Comparison of ENCODE assay signal across 8 cellular contexts in the genomic region with DNA sequence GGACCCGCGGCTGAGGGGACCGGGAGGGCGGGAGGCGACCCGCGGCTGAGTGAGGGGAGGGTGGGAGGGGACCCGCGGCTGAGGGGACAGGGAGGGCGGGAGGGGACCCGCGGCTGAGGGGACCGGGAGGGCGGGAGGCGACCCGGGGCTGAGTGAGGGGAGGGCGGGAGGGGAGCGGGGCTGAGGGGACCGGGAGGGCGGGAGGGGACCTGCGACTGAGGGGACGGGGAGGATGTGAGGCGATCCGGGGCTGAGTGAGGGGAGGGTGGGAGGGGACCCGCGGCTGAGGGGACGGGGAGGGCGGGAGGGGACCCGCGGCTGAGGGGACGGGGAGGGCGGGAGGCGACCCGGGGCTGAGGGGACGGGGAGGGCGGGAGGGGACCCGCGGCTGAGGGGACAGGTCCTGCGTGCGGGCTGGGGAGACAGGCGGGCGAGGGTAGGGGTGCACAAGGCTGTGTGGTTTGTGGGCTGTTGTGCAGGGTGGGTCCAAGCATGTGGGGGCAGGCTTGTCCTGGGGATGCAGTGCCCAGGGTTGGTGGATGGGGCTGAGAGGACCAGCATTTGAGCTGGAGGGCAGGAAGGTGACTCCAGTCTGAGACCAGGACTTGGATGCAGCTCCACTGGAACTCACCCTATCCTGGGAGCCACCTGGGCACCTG. TPM values are rescaled to one million over a fixed set of nuclear protein-coding genes. Genes with fewer than 3 reads are reported as not detected.
DNase-seq lines count a peak whose midpoint lies in the region; ATAC-seq and TF ChIP-seq lines count a peak whose summit lies in the region.

No MANE protein-coding gene starts in this region.

- no peak overlapping the region for H3K4me2 ChIP-seq in PC-9

- H3K27me3 ChIP-seq in suprapubic skin, result no peaks in the 10 kb centered on the region
- H3K27me3 ChIP-seq in PC-9 (ENCODE audit: insufficient read depth, low read depth), result peaks cover 30% of the 10 kb centered on the region; the same call in 1 of the 2 replicates

- intact Hi-C loops in PC-9 (cut with micrococcal nuclease; ENCODE audit: unreplicated experiment), result loop anchor here (5.0 kb wide), 1 partner anchor 33 kb away; no protein-coding TSS in a partner anchor

- no TSS peak for BruUV-seq in PC-9 (replicated peaks; lab: Mats Ljungman, UMichigan)

- H3K27ac Mint-ChIP-seq in activated CD8-positive, alpha-beta memory T cell treated with anti-CD3 and anti-CD28 coated beads, Interleukin-2, amount 10 ng/mL, durations not matched to agents 7 days and 5 days, result no peak overlapping the region
- H3K27ac Mint-ChIP-seq in activated naive CD8-positive, alpha-beta T cell treated with anti-CD3 and anti-CD28 coated beads, Interleukin-2, amount 10 ng/mL, durations not matched to agents 7 days and 5 days, result no peak overlapping the region

- 18% methylated on average over 7 of the region's 42 CpGs for WGBS in suprapubic skin

- TF ChIP-seq CTCF in suprapubic skin (IDR thresholded peaks at IDR 0.05) (no peak), PC-9 (conservative IDR thresholded peaks at IDR 0.05) (no peak)

- H3K79me2 ChIP-seq in PC-9 (ENCODE audit: low read depth), result no peaks in the 10 kb centered on the region

- ATAC-seq in activated CD8-positive, alpha-beta memory T cell treated with anti-CD3 and anti-CD28 coated beads, Interleukin-2, amount 10 ng/mL, durations not matched to agents 7 days and 5 days, result no peak
- no peak for ATAC-seq in activated naive CD8-positive, alpha-beta T cell treated with anti-CD3 and anti-CD28 coated beads, Interleukin-2, amount 10 ng/mL, durations not matched to agents 7 days and 5 days (ENCODE audit: low read depth)
- ATAC-seq in HG03342 (IDR thresholded peaks at IDR 0.05; ENCODE audit: unreplicated experiment), result no peak

- H3K9me2 ChIP-seq in PC-9 (ENCODE audit: insufficient read depth), result no peaks in the 10 kb centered on the region

- H3K4me3 ChIP-seq in suprapubic skin, result peak overlapping the region; percentile 59
- H3K4me3 ChIP-seq in PC-9, result no peak overlapping the region

- POLR2A ChIA-PET in activated naive CD8-positive, alpha-beta T cell treated with anti-CD3 and anti-CD28 coated beads, Interleukin-2, amount 10 ng/mL, durations not matched to agents 7 days and 5 days (lab: Charles Lee), result no interaction called here
- POLR2A ChIA-PET in PC-9 (lab: Charles Lee; ENCODE audit: unreplicated experiment), result no interaction called here

- no peak overlapping the region for H3K27ac ChIP-seq in suprapubic skin
- H3K27ac ChIP-seq in PC-9, result no peak overlapping the region

- CTCF ChIA-PET in activated CD8-positive, alpha-beta memory T cell treated with anti-CD3 and anti-CD28 coated beads, Interleukin-2, amount 10 ng/mL, durations not matched to agents 7 days and 5 days (lab: Charles Lee), result interaction anchor here (0.8 to 2.9 kb wide), 10 partner anchors 9 to 112 kb away, joined by 3 to 13 read pairs (median 4); a partner anchor contains a TSS
- CTCF ChIA-PET in PC-9 (lab: Charles Lee), result interaction anchor here (0.9 kb wide), 1 partner anchor 35 kb away, joined by 3 read pairs; no protein-coding TSS in a partner anchor

- peaks cover 3% of the 10 kb centered on the region; the same call in 1 of the 2 replicates for H3F3A ChIP-seq in PC-9 (ENCODE audit: insufficient read depth, low read depth)

- TF ChIP-seq POLR2A in suprapubic skin (IDR thresholded peaks at IDR 0.05), result no peak

- no peaks in the 10 kb centered on the region for H3K36me3 Mint-ChIP-seq in activated CD8-positive, alpha-beta memory T cell treated with anti-CD3 and anti-CD28 coated beads, Interleukin-2, amount 10 ng/mL, durations not matched to agents 7 days and 5 days
- no peaks in the 10 kb centered on the region for H3K36me3 Mint-ChIP-seq in activated naive CD8-positive, alpha-beta T cell treated with anti-CD3 and anti-CD28 coated beads, Interleukin-2, amount 10 ng/mL, durations not matched to agents 7 days and 5 days

- DNase-seq in activated CD8-positive, alpha-beta memory T cell treated with anti-CD3 and anti-CD28 coated beads, Interleukin-2, amount 10 ng/mL, durations not matched to agents 7 days and 5 days, result no peak
- no peak for DNase-seq in activated CD8-positive, alpha-beta memory T cell treated with anti-CD3 and anti-CD28 coated beads, Interleukin-2, amount 50 U/mL, for 48 hours
- peak; percentile 31 for DNase-seq in activated naive CD8-positive, alpha-beta T cell treated with anti-CD3 and anti-CD28 coated beads, Interleukin-2, amount 10 ng/mL, durations not matched to agents 7 days and 5 days
- DNase-seq in iPS-NIHi11 (ENCODE audit: low spot score) (peak; percentile 57), suprapubic skin (ENCODE audit: low spot score in 2 of 2) (peak; percentile 70 to 71), HT-29 (ENCODE audit: low spot score) (no peak), PC-9 (no peak)

- H3K9me3 ChIP-seq in suprapubic skin (no peaks in the 10 kb centered on the region), PC-9 (ENCODE audit: insufficient read depth, low read depth) (no peaks in the 10 kb centered on the region)

- H3K4me1 Mint-ChIP-seq in activated CD8-positive, alpha-beta memory T cell treated with anti-CD3 and anti-CD28 coated beads, Interleukin-2, amount 10 ng/mL, durations not matched to agents 7 days and 5 days, result peaks cover 2% of the 10 kb centered on the region
- peaks cover 2% of the 10 kb centered on the region for H3K4me1 Mint-ChIP-seq in activated naive CD8-positive, alpha-beta T cell treated with anti-CD3 and anti-CD28 coated beads, Interleukin-2, amount 10 ng/mL, durations not matched to agents 7 days and 5 days

- H3K4me1 ChIP-seq in suprapubic skin (peaks cover 26% of the 10 kb centered on the region), PC-9 (replicated peaks; ENCODE audit: insufficient read depth) (no peaks in the 10 kb centered on the region)

- H3K36me3 ChIP-seq in suprapubic skin (peaks cover 9% of the 10 kb centered on the region), PC-9 (ENCODE audit: low read depth) (no peaks in the 10 kb centered on the region)

- TF ChIP-seq EP300 in suprapubic skin (IDR thresholded peaks at IDR 0.05), result no peak

- no peaks in the 10 kb centered on the region for H4K20me1 ChIP-seq in PC-9 (ENCODE audit: insufficient read depth)

- H2AFZ ChIP-seq in PC-9, result no peak overlapping the region

- peaks cover 38% of the 10 kb centered on the region for H3K27me3 Mint-ChIP-seq in activated CD8-positive, alpha-beta memory T cell treated with anti-CD3 and anti-CD28 coated beads, Interleukin-2, amount 10 ng/mL, durations not matched to agents 7 days and 5 days
- peaks cover 32% of the 10 kb centered on the region for H3K27me3 Mint-ChIP-seq in activated naive CD8-positive, alpha-beta T cell treated with anti-CD3 and anti-CD28 coated beads, Interleukin-2, amount 10 ng/mL, durations not matched to agents 7 days and 5 days

- H3K4me3 Mint-ChIP-seq in activated CD8-positive, alpha-beta memory T cell treated with anti-CD3 and anti-CD28 coated beads, Interleukin-2, amount 10 ng/mL, durations not matched to agents 7 days and 5 days, result peak overlapping the region; percentile 42
- peak overlapping the region; percentile 37 for H3K4me3 Mint-ChIP-seq in activated naive CD8-positive, alpha-beta T cell treated with anti-CD3 and anti-CD28 coated beads, Interleukin-2, amount 10 ng/mL, durations not matched to agents 7 days and 5 days

- H3K9me3 Mint-ChIP-seq in activated CD8-positive, alpha-beta memory T cell treated with anti-CD3 and anti-CD28 coated beads, Interleukin-2, amount 10 ng/mL, durations not matched to agents 7 days and 5 days (ENCODE audit: low read depth), result no peaks in the 10 kb centered on the region
- no peaks in the 10 kb centered on the region for H3K9me3 Mint-ChIP-seq in activated naive CD8-positive, alpha-beta T cell treated with anti-CD3 and anti-CD28 coated beads, Interleukin-2, amount 10 ng/mL, durations not matched to agents 7 days and 5 days

RNA-seq across cellular contexts. Expression of a gene that starts 9.2 kb away (rescaled TPM):
- total RNA-seq in activated CD8-positive, alpha-beta memory T cell treated with anti-CD3 and anti-CD28 coated beads, Interleukin-2, amount 10 ng/mL, durations not matched to agents 7 days and 5 days, result not detected
- total RNA-seq in activated naive CD8-positive, alpha-beta T cell treated with anti-CD3 and anti-CD28 coated beads, Interleukin-2, amount 10 ng/mL, durations not matched to agents 7 days and 5 days, result under 1 TPM in 1 of 2 experiments, not detected in 1; 0.06 TPM
- total RNA-seq in suprapubic skin, result under 1 TPM in 1 of 4 donors, not detected in 3; 0.16 TPM
- not detected in 2 replicates for total RNA-seq in HT-29 (2014; rRNA removed; shearing (Covaris generic))
- total RNA-seq in PC-9 (2021), result 0.05 TPM in 1 of 2 replicates, not detected in the other

RNA-seq across cellular contexts. Expression of a gene that starts 44.3 kb away (rescaled TPM):
- not detected for total RNA-seq in activated CD8-positive, alpha-beta memory T cell treated with anti-CD3 and anti-CD28 coated beads, Interleukin-2, amount 10 ng/mL, durations not matched to agents 7 days and 5 days
- under 1 TPM; 0.06 TPM for total RNA-seq in activated naive CD8-positive, alpha-beta T cell treated with anti-CD3 and anti-CD28 coated beads, Interleukin-2, amount 10 ng/mL, durations not matched to agents 7 days and 5 days
- 100 to 1,000 TPM; 829 to 975 (median 858) TPM for total RNA-seq in suprapubic skin
- 1.5 and 1.6 TPM in 2 replicates for total RNA-seq in HT-29 (2014; rRNA removed; shearing (Covaris generic))
- total RNA-seq in PC-9 (2021), result 30.8 and 38.9 TPM in 2 replicates

RNA-seq across cellular contexts. Expression of a gene that starts 51.7 kb away (rescaled TPM):
- under 1 TPM; 0.56 to 0.67 TPM for total RNA-seq in activated CD8-positive, alpha-beta memory T cell treated with anti-CD3 and anti-CD28 coated beads, Interleukin-2, amount 10 ng/mL, durations not matched to agents 7 days and 5 days
- 1 to 10 TPM; 1.2 TPM for total RNA-seq in activated naive CD8-positive, alpha-beta T cell treated with anti-CD3 and anti-CD28 coated beads, Interleukin-2, amount 10 ng/mL, durations not matched to agents 7 days and 5 days
- total RNA-seq in suprapubic skin, result 10 to 100 TPM in 2 of 4 donors, 1 to 10 TPM in 2; 6.3 to 10.9 (median 9.1) TPM
- 9.8 and 11.6 TPM in 2 replicates for total RNA-seq in HT-29 (2014; rRNA removed; shearing (Covaris generic))
- 12.5 and 12.6 TPM in 2 replicates for total RNA-seq in PC-9 (2021)

Comparison
In these comparisons a context has a peak if more than half of its experiments do, and no peak if none do; other contexts are left out.
1. DNase-seq: peak in activated naive CD8-positive, alpha-beta T cell treated with anti-CD3 and anti-CD28 coated beads, Interleukin-2, amount 10 ng/mL, durations not matched to agents 7 days and 5 days (single experiment), iPS-NIHi11 (single experiment) and suprapubic skin (2 of 2); none in activated CD8-positive, alpha-beta memory T cell treated with anti-CD3 and anti-CD28 coated beads, Interleukin-2, amount 10 ng/mL, durations not matched to agents 7 days and 5 days (single experiment), activated CD8-positive, alpha-beta memory T cell treated with anti-CD3 and anti-CD28 coated beads, Interleukin-2, amount 50 U/mL, for 48 hours (single experiment), HT-29 (single experiment) and PC-9 (0 of 2).
2. RNA of a gene that starts 44.3 kb away (total RNA-seq): 829 to 975 TPM in suprapubic skin; 30.8 to 38.9 TPM in PC-9, 1.5 to 1.6 TPM in HT-29, 0.06 TPM in activated naive CD8-positive, alpha-beta T cell treated with anti-CD3 and anti-CD28 coated beads, Interleukin-2, amount 10 ng/mL, durations not matched to agents 7 days and 5 days and not detected in activated CD8-positive, alpha-beta memory T cell treated with anti-CD3 and anti-CD28 coated beads, Interleukin-2, amount 10 ng/mL, durations not matched to agents 7 days and 5 days; every median in the first group is over 10 times any median in the second.